Comparison of ENCODE assay signal across 15 cellular contexts in the genomic region with DNA sequence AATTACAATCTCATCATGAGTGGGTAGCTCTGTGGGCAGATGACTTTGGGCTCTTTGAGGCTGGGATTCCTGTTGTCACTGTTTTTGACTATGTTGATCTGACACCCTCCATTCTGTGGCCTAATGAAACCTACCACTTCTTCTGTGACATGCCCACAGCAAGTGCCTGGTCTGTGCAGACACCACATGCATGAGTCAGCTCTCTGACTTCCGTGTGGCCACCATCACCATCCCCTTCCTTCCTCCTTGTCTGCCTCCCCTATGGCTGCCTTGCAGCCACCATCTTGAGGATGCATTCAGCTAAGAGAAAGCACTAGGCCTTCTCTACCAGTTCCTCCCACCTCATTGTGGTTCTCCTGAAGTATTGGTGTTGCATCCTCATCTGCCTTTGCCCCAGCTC. TPM values are rescaled to one million over a fixed set of nuclear protein-coding genes. Genes with fewer than 3 reads are reported as not detected.
DNase-seq lines count a peak whose midpoint lies in the region; ATAC-seq and TF ChIP-seq lines count a peak whose summit lies in the region.
"Had no signal": no experiment of that assay in that cellular context is flagged by ENCODE, and none has a peak within 500 bp of the region (broad histone marks: within the 10 kb centered on the region; RNA-seq: fewer than 3 reads in every experiment).

No MANE protein-coding gene starts in this region.

- peak overlapping the region; percentile 72 for H3K27ac Mint-ChIP-seq in activated naive CD8-positive, alpha-beta T cell treated with anti-CD3 and anti-CD28 coated beads, Interleukin-2, amount 10 ng/mL, durations not matched to agents 7 days and 5 days
- H3K27ac Mint-ChIP-seq in activated naive CD8-positive, alpha-beta T cell treated with anti-CD3 and anti-CD28 coated beads for 36 hours = no peak overlapping the region
- H3K27ac Mint-ChIP-seq in effector memory CD8-positive, alpha-beta T cell = peak overlapping the region; percentile 4 to 84
- peak overlapping the region in 1 of 2 donors; percentile 83 for H3K27ac Mint-ChIP-seq in stimulated activated naive CD8-positive, alpha-beta T cell treated with anti-CD3 and anti-CD28 coated beads, Interleukin-15, amount 100 ng/mL, for 72 hours
- no peak overlapping the region for H3K27ac Mint-ChIP-seq in glutamatergic neuron (ENCODE audit: unreplicated experiment)
- H3K27ac Mint-ChIP-seq: mesothelial cell of epicardium had no signal

- peak overlapping the region; percentile 9 for H3K4me3 Mint-ChIP-seq in activated naive CD8-positive, alpha-beta T cell treated with anti-CD3 and anti-CD28 coated beads, Interleukin-2, amount 10 ng/mL, durations not matched to agents 7 days and 5 days
- H3K4me3 Mint-ChIP-seq in activated naive CD8-positive, alpha-beta T cell treated with anti-CD3 and anti-CD28 coated beads for 36 hours = no peak overlapping the region
- H3K4me3 Mint-ChIP-seq in effector memory CD8-positive, alpha-beta T cell = no peak overlapping the region
- H3K4me3 Mint-ChIP-seq in stimulated activated naive CD8-positive, alpha-beta T cell treated with anti-CD3 and anti-CD28 coated beads, Interleukin-15, amount 100 ng/mL, for 72 hours = no peak overlapping the region
- no peak overlapping the region for H3K4me3 Mint-ChIP-seq in glutamatergic neuron (ENCODE audit: unreplicated experiment)
- H3K4me3 Mint-ChIP-seq: mesothelial cell of epicardium had no signal

- intact Hi-C loops in sigmoid colon (cut with DNase I) = no loop called here

- peaks cover 8% of the 10 kb centered on the region for H3K36me3 Mint-ChIP-seq in activated naive CD8-positive, alpha-beta T cell treated with anti-CD3 and anti-CD28 coated beads, Interleukin-2, amount 10 ng/mL, durations not matched to agents 7 days and 5 days
- H3K36me3 Mint-ChIP-seq in activated naive CD8-positive, alpha-beta T cell treated with anti-CD3 and anti-CD28 coated beads for 36 hours = no peaks in the 10 kb centered on the region
- no peaks in the 10 kb centered on the region for H3K36me3 Mint-ChIP-seq in effector memory CD8-positive, alpha-beta T cell (ENCODE audit: insufficient read depth)
- H3K36me3 Mint-ChIP-seq in glutamatergic neuron (ENCODE audit: unreplicated experiment) = no peaks in the 10 kb centered on the region
- H3K36me3 Mint-ChIP-seq: mesothelial cell of epicardium had no signal

- WGBS in sigmoid colon, 2 donors = 57 to 73% methylated on average over 1 of the region's 1 CpG

- TF ChIP-seq POLR2A in sigmoid colon (IDR thresholded peaks at IDR 0.05) = no peak

- no peaks in the 10 kb centered on the region for H3K36me3 ChIP-seq in sigmoid colon

- POLR2A ChIA-PET in activated naive CD8-positive, alpha-beta T cell treated with anti-CD3 and anti-CD28 coated beads, Interleukin-2, amount 10 ng/mL, durations not matched to agents 7 days and 5 days (lab: Charles Lee) = interaction anchor here (1.2 kb wide), 1 partner anchor 55 kb away, joined by 4 read pairs; no protein-coding TSS in a partner anchor

- H3K4me1 ChIP-seq in sigmoid colon = no peaks in the 10 kb centered on the region

- peaks cover 4% of the 10 kb centered on the region for H3K27me3 Mint-ChIP-seq in activated naive CD8-positive, alpha-beta T cell treated with anti-CD3 and anti-CD28 coated beads, Interleukin-2, amount 10 ng/mL, durations not matched to agents 7 days and 5 days
- peaks cover 3% of the 10 kb centered on the region for H3K27me3 Mint-ChIP-seq in activated naive CD8-positive, alpha-beta T cell treated with anti-CD3 and anti-CD28 coated beads for 36 hours
- peaks cover 0 to under 1% of the 10 kb centered on the region in 2 donors for H3K27me3 Mint-ChIP-seq in effector memory CD8-positive, alpha-beta T cell
- H3K27me3 Mint-ChIP-seq in stimulated activated naive CD8-positive, alpha-beta T cell treated with anti-CD3 and anti-CD28 coated beads, Interleukin-15, amount 100 ng/mL, for 72 hours = peaks cover 4% of the 10 kb centered on the region
- no peaks in the 10 kb centered on the region for H3K27me3 Mint-ChIP-seq in glutamatergic neuron (ENCODE audit: unreplicated experiment)

- H3K27me3 ChIP-seq in sigmoid colon = no peaks in the 10 kb centered on the region

- H3K27ac ChIP-seq in caudate nucleus (ENCODE audit: low read depth, low read length) (no peak overlapping the region), sigmoid colon (no peak overlapping the region)

- H3K9me3 ChIP-seq in sigmoid colon = no peaks in the 10 kb centered on the region

- peaks cover 9% of the 10 kb centered on the region for H3K9me3 Mint-ChIP-seq in activated naive CD8-positive, alpha-beta T cell treated with anti-CD3 and anti-CD28 coated beads, Interleukin-2, amount 10 ng/mL, durations not matched to agents 7 days and 5 days
- no peaks in the 10 kb centered on the region for H3K9me3 Mint-ChIP-seq in activated naive CD8-positive, alpha-beta T cell treated with anti-CD3 and anti-CD28 coated beads for 36 hours
- H3K9me3 Mint-ChIP-seq in effector memory CD8-positive, alpha-beta T cell = no peaks in the 10 kb centered on the region
- peaks cover 0 to 5% of the 10 kb centered on the region in 2 donors for H3K9me3 Mint-ChIP-seq in stimulated activated naive CD8-positive, alpha-beta T cell treated with anti-CD3 and anti-CD28 coated beads, Interleukin-15, amount 100 ng/mL, for 72 hours
- H3K9me3 Mint-ChIP-seq in glutamatergic neuron (ENCODE audit: unreplicated experiment) = no peaks in the 10 kb centered on the region

- no peak for TF ChIP-seq CTCF in glutamatergic neuron (IDR thresholded peaks at IDR 0.05; ENCODE audit: partially characterized antibody, unreplicated experiment)
- no peak for TF ChIP-seq CTCF in sigmoid colon (IDR thresholded peaks at IDR 0.05)

- peaks cover 10% of the 10 kb centered on the region for H3K4me1 Mint-ChIP-seq in activated naive CD8-positive, alpha-beta T cell treated with anti-CD3 and anti-CD28 coated beads, Interleukin-2, amount 10 ng/mL, durations not matched to agents 7 days and 5 days
- H3K4me1 Mint-ChIP-seq in activated naive CD8-positive, alpha-beta T cell treated with anti-CD3 and anti-CD28 coated beads for 36 hours = no peaks in the 10 kb centered on the region
- peaks cover 7 to 11% of the 10 kb centered on the region in 2 donors for H3K4me1 Mint-ChIP-seq in effector memory CD8-positive, alpha-beta T cell (ENCODE audit: low read depth in 2 of 2)
- peaks cover 8% of the 10 kb centered on the region for H3K4me1 Mint-ChIP-seq in stimulated activated naive CD8-positive, alpha-beta T cell treated with anti-CD3 and anti-CD28 coated beads, Interleukin-15, amount 100 ng/mL, for 72 hours
- H3K4me1 Mint-ChIP-seq in glutamatergic neuron (ENCODE audit: low read depth, unreplicated experiment) = no peaks in the 10 kb centered on the region
- H3K4me1 Mint-ChIP-seq: mesothelial cell of epicardium had no signal

- no peak for TF ChIP-seq EP300 in sigmoid colon (IDR thresholded peaks at IDR 0.05)

- peak; percentile 94 for ATAC-seq in activated naive CD8-positive, alpha-beta T cell treated with anti-CD3 and anti-CD28 coated beads, Interleukin-2, amount 10 ng/mL, durations not matched to agents 7 days and 5 days (ENCODE audit: low read depth)
- peak; percentile 95 for ATAC-seq in effector memory CD8-positive, alpha-beta T cell (replicated peaks)
- ATAC-seq in stimulated activated naive CD8-positive, alpha-beta T cell treated with anti-CD3 and anti-CD28 coated beads, Interleukin-15, amount 100 ng/mL, for 72 hours = peak; percentile 88

- DNase-seq in activated naive CD8-positive, alpha-beta T cell treated with anti-CD3 and anti-CD28 coated beads, Interleukin-2, amount 10 ng/mL, durations not matched to agents 7 days and 5 days = peak; percentile 30
- DNase-seq in activated naive CD8-positive, alpha-beta T cell treated with anti-CD3 and anti-CD28 coated beads for 36 hours = no peak
- DNase-seq in NOMO-1 (lab: John Stamatoyannopoulos, UW; ENCODE audit: unreplicated experiment in 2 of 2) (peak; percentile 7 to 23), caudate nucleus (lab: John Stamatoyannopoulos, UW) (no peak), glutamatergic neuron (no peak), sigmoid colon (no peak)
- DNase-seq in effector memory CD8-positive, alpha-beta T cell = peak; percentile 3 to 13 (median 12)
- peak; percentile 3 to 39 for DNase-seq in stimulated activated naive CD8-positive, alpha-beta T cell treated with anti-CD3 and anti-CD28 coated beads, Interleukin-15, amount 100 ng/mL, for 72 hours
- DNase-seq: DND-41; Karpas-422; posterior cingulate gyrus; stimulated activated CD4-positive, alpha-beta T cell treated with anti-CD3 and anti-CD28 coated beads, Interleukin-2, amount 100 ng/mL, for 24 hours had no signal

- no peak overlapping the region for H3K4me3 ChIP-seq in sigmoid colon

RNA-seq across cellular contexts. Expression of gene OR10V1, which starts 15.3 kb away (rescaled TPM):
- not detected for total RNA-seq in activated naive CD8-positive, alpha-beta T cell treated with anti-CD3 and anti-CD28 coated beads, Interleukin-2, amount 10 ng/mL, durations not matched to agents 7 days and 5 days
- total RNA-seq in activated naive CD8-positive, alpha-beta T cell treated with anti-CD3 and anti-CD28 coated beads for 36 hours = not detected
- total RNA-seq in glutamatergic neuron (ENCODE audit: unreplicated experiment) = not detected
- not detected for total RNA-seq in sigmoid colon
- polyA plus RNA-seq in sigmoid colon = not detected
- total RNA-seq: fibroblast of lung; mesothelial cell of epicardium; T-helper 1 cell treated with Interleukin-12 subunit alpha and Interleukin-12 subunit beta and Interleukin-4 antibody, amounts not matched to agents 30 ng/mL and 1 ng/mL, for 36 hours had no signal
- polyA plus RNA-seq: fibroblast of lung had no signal

RNA-seq across cellular contexts. Expression of gene STX3, which starts 26.3 kb away (rescaled TPM):
- total RNA-seq in activated naive CD8-positive, alpha-beta T cell treated with anti-CD3 and anti-CD28 coated beads, Interleukin-2, amount 10 ng/mL, durations not matched to agents 7 days and 5 days = 10 to 100 TPM; 73.7 to 79.2 TPM
- 1 to 10 TPM; 7.3 to 8.0 TPM for total RNA-seq in activated naive CD8-positive, alpha-beta T cell treated with anti-CD3 and anti-CD28 coated beads for 36 hours
- total RNA-seq in glutamatergic neuron (ENCODE audit: unreplicated experiment) (42.1 TPM), sigmoid colon (10 to 100 TPM in 3 of 4 donors, 1 to 10 TPM in 1; 9.7 to 19.3 (median 15.4) TPM)
- 100 to 1,000 TPM in 1 of 3 donors, 10 to 100 TPM in 2; 39.2 to 120 (median 90.1) TPM for polyA plus RNA-seq in sigmoid colon

Comparison
In these comparisons a context has a peak if more than half of its experiments do, and no peak if none do; other contexts are left out.
1. DNase-seq: peak in activated naive CD8-positive, alpha-beta T cell treated with anti-CD3 and anti-CD28 coated beads, Interleukin-2, amount 10 ng/mL, durations not matched to agents 7 days and 5 days (single experiment), NOMO-1 (2 of 2), effector memory CD8-positive, alpha-beta T cell (3 of 3) and stimulated activated naive CD8-positive, alpha-beta T cell treated with anti-CD3 and anti-CD28 coated beads, Interleukin-15, amount 100 ng/mL, for 72 hours (2 of 2); none in activated naive CD8-positive, alpha-beta T cell treated with anti-CD3 and anti-CD28 coated beads for 36 hours (single experiment), caudate nucleus (0 of 61), glutamatergic neuron (single experiment) and sigmoid colon (single experiment).
2. H3K27ac Mint-ChIP-seq: peak in activated naive CD8-positive, alpha-beta T cell treated with anti-CD3 and anti-CD28 coated beads, Interleukin-2, amount 10 ng/mL, durations not matched to agents 7 days and 5 days (single experiment) and effector memory CD8-positive, alpha-beta T cell (2 of 2); none in activated naive CD8-positive, alpha-beta T cell treated with anti-CD3 and anti-CD28 coated beads for 36 hours (single experiment) and glutamatergic neuron (single experiment).
3. Peak in every context shown above with its lines, with median percentiles within 50 percentile points of each other: ATAC-seq.